Comparison of ENCODE assay signal across 8 cellular contexts in the genomic region with DNA sequence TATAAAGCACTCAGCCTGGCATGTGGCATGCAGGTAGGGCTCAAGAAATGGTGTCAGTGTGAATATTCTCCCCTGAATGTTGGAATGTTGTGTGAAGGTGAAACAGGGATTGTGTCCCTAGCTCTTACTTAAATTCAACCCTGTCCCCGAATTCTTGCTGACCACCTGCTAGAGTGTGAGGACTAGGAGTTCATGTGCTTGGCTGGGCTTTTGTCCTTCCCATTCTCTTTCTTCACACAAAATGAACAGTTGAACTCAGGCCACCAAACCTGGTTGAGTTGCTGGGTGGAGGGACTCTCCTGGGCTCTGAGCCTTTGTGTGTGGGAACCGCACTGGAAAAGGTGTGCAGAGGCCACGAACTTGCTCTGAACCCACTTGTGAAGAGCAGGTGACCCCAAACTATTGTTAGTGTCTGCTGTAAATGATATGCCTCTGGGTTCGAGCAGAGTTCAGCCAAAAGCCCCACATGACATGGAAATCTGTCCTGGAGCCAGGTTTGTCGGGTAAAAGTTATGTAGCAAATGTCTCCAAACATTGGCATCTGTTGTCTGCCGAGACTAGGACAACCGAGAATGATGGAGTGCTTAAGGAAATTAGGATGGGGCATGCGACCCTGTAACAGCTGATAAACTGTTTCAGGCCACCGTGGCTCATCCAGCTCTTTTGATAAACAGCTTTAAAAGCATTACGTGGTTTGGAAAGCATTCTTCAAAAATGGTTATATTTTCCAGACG.
DNase-seq lines count a peak whose midpoint lies in the region; ATAC-seq and TF ChIP-seq lines count a peak whose summit lies in the region.

No MANE protein-coding gene starts in this region.

- H3K27ac ChIP-seq in adrenal gland (peak overlapping the region in 2 of 5 donors; percentile 54 to 72), lower lobe of right lung (peak overlapping the region; percentile 51), transverse colon (peak overlapping the region; percentile 85 to 90 (median 88)), caudate nucleus (ENCODE audit: low read depth, low read length) (no peak overlapping the region)

- intact Hi-C loops in adrenal gland (cut with DNase I), result no loop called here
- intact Hi-C loops in lower lobe of right lung (cut with DNase I), result no loop called here
- intact Hi-C loops in transverse colon (cut with DNase I; ENCODE audit: low total_unique reads), result loop anchor here (10.0 kb wide), 1 partner anchor 141 kb away; the partner anchor contains the start of gene DHRS3
- intact Hi-C loops in Caco-2 (cut with micrococcal nuclease; ENCODE audit: unreplicated experiment), result no loop called here

- H3K4me3 ChIP-seq in adrenal gland, result no peak overlapping the region
- H3K4me3 ChIP-seq in lower lobe of right lung, result no peak overlapping the region
- H3K4me3 ChIP-seq in transverse colon, result no peak overlapping the region
- H3K4me3 ChIP-seq in Caco-2 (ENCODE audit: low read depth, low read length), result no peak overlapping the region

- BruUV-seq in Caco-2 (replicated peaks; lab: Mats Ljungman, UMichigan), result no TSS peak

- CTCF ChIA-PET in Caco-2 (lab: Charles Lee), result no interaction called here

- H3K36me3 ChIP-seq in adrenal gland (replicated peaks in 1 of 2), result no peaks in the 10 kb centered on the region
- no peaks in the 10 kb centered on the region for H3K36me3 ChIP-seq in lower lobe of right lung
- no peaks in the 10 kb centered on the region for H3K36me3 ChIP-seq in transverse colon
- H3K36me3 ChIP-seq in Caco-2 (ENCODE audit: control insufficient read depth, insufficient read depth, low read length), result peaks cover 2% of the 10 kb centered on the region; the same call in 1 of the 2 replicates

- WGBS in adrenal gland, 4 donors, result 65 to 82% (median 71%) methylated on average over 10 to 11 of the region's 11 CpGs
- WGBS in transverse colon (ENCODE audit: low coverage in 1 of 2), 2 donors, result 51 to 67% methylated on average over 10 to 11 of the region's 11 CpGs

- H3K27me3 Mint-ChIP-seq in Caco-2 (ENCODE audit: insufficient read depth, unreplicated experiment), result no peaks in the 10 kb centered on the region

- TF ChIP-seq EP300 in transverse colon (IDR thresholded peaks at IDR 0.05; ENCODE audit: low read depth), result no peak

- no peak for ATAC-seq in lower lobe of right lung

- H3K4me1 ChIP-seq in adrenal gland (replicated peaks in 1 of 2) (peaks cover 12 to 53% of the 10 kb centered on the region in 2 donors), lower lobe of right lung (peaks cover 88% of the 10 kb centered on the region), transverse colon (peaks cover 54 to 78% (median 64%) of the 10 kb centered on the region in 4 donors), Caco-2 (peaks cover 16% of the 10 kb centered on the region)

- H3K36me3 Mint-ChIP-seq in Caco-2 (ENCODE audit: insufficient read depth, unreplicated experiment), result peaks cover 13% of the 10 kb centered on the region

- H3K4me3 Mint-ChIP-seq in Caco-2 (ENCODE audit: unreplicated experiment), result no peak overlapping the region

- POLR2A ChIA-PET in Caco-2 (lab: Charles Lee), result no interaction called here

- H3K27me3 ChIP-seq in adrenal gland (no peaks in the 10 kb centered on the region), lower lobe of right lung (ENCODE audit: low read depth) (no peaks in the 10 kb centered on the region), transverse colon (no peaks in the 10 kb centered on the region), Caco-2 (replicated peaks; ENCODE audit: control insufficient read depth, insufficient read depth, low read length) (no peaks in the 10 kb centered on the region)

- H3K27ac Mint-ChIP-seq in Caco-2 (ENCODE audit: unreplicated experiment), result no peak overlapping the region

- H3K9me3 ChIP-seq in adrenal gland (replicated peaks in 1 of 3), result no peaks in the 10 kb centered on the region
- H3K9me3 ChIP-seq in lower lobe of right lung, result no peaks in the 10 kb centered on the region
- H3K9me3 ChIP-seq in transverse colon, result no peaks in the 10 kb centered on the region
- peaks cover 3% of the 10 kb centered on the region; the same call in 1 of the 2 replicates for H3K9me3 ChIP-seq in Caco-2

- DNase-seq in activated CD8-positive, alpha-beta memory T cell treated with anti-CD3 and anti-CD28 coated beads for 24 hours, result peak; percentile 66
- DNase-seq in activated CD8-positive, alpha-beta memory T cell treated with anti-CD3 and anti-CD28 coated beads, Interleukin-2, amount 50 U/mL, for 48 hours, result no peak
- DNase-seq in adrenal gland, result peak in 4 of 7 donors; percentile 44 to 71 (median 48)
- no peak for DNase-seq in lower lobe of right lung
- DNase-seq in transverse colon, result no peak
- DNase-seq in Caco-2, result no peak
- DNase-seq in NCI-H1105 treated with DMSO at 0.1 percent for 48 hours (lab: John Stamatoyannopoulos, UW), result no peak
- DNase-seq in caudate nucleus (lab: John Stamatoyannopoulos, UW), result no peak

- no peak for TF ChIP-seq CTCF in adrenal gland (IDR thresholded peaks at IDR 0.05)
- no peak for TF ChIP-seq CTCF in lower lobe of right lung (IDR thresholded peaks at IDR 0.05)
- TF ChIP-seq CTCF in transverse colon (IDR thresholded peaks at IDR 0.05), result no peak
- no peak for TF ChIP-seq CTCF in Caco-2 (IDR thresholded peaks at IDR 0.05; ENCODE audit: insufficient read depth in 1 of 2, low read depth in 1 of 2, low read length in 1 of 2, severe bottlenecking in 1 of 2, unreplicated experiment in 1 of 2)

- no peaks in the 10 kb centered on the region for H3K9me3 Mint-ChIP-seq in Caco-2 (ENCODE audit: unreplicated experiment)

- peaks cover 27% of the 10 kb centered on the region for H3K4me1 Mint-ChIP-seq in Caco-2 (ENCODE audit: low read depth, unreplicated experiment)

- in situ Hi-C loops in transverse colon (cut with MboI; ENCODE audit: low pct_ligation_motif_present in 1 of 4, low pct_unique_long_range_greater_than_20kb in 1 of 4, low sequenced_read_pairs in 3 of 4), result no loop called here

- TF ChIP-seq POLR2A in adrenal gland (IDR thresholded peaks at IDR 0.05), result no peak
- TF ChIP-seq POLR2A in transverse colon (IDR thresholded peaks at IDR 0.05), result no peak

Comparison
In these comparisons a context has a peak if more than half of its experiments do, and no peak if none do; other contexts are left out.
1. DNase-seq: peak in activated CD8-positive, alpha-beta memory T cell treated with anti-CD3 and anti-CD28 coated beads for 24 hours (single experiment) and adrenal gland (4 of 7); none in activated CD8-positive, alpha-beta memory T cell treated with anti-CD3 and anti-CD28 coated beads, Interleukin-2, amount 50 U/mL, for 48 hours (single experiment), lower lobe of right lung (single experiment), transverse colon (single experiment), Caco-2 (0 of 2), NCI-H1105 treated with DMSO at 0.1 percent for 48 hours (single experiment) and caudate nucleus (0 of 61).